19 cellular contexts compared by ENCODE assay signal in the genomic region with DNA sequence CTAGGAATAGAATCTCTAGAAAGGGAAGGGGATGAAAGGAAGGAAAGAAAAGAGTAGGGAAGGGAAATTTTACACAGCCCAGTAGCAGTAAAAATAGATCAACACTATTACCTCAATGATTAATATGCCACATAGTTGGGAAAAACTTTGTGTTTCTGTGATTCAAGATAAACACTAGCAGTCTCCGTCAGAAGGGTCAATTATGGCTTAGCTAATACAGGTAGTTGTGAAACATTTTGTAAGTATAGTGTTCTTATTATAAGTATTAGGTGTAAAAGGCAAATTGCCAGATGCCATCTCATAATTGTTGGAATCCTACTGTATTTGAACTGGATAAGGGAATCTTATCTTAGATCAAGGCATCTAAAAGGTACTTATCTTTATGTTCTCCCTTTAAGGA.
DNase-seq lines count a peak whose midpoint lies in the region; ATAC-seq, FAIRE-seq and TF ChIP-seq lines count a peak whose summit lies in the region.
"Had no signal": no experiment of that assay in that cellular context is flagged by ENCODE, and none has a peak within 500 bp of the region (broad histone marks: within the 10 kb centered on the region; RNA-seq: fewer than 3 reads in every experiment).

No MANE protein-coding gene starts in this region.

- ATAC-seq in A549 (no peak), IMR-90 (ENCODE audit: low read depth) (no peak), GM18517 (IDR thresholded peaks at IDR 0.05; ENCODE audit: unreplicated experiment) (no peak)
- ATAC-seq: HepG2 had no signal

- no peak overlapping the region for H2BK120ac ChIP-seq in IMR-90 (ENCODE audit: low read depth, low read length)

- in situ Hi-C loops in IMR-90 (cut with MboI; ENCODE audit: low sequenced_read_pairs), result no loop called here

- intact Hi-C loops in IMR-90 (cut with micrococcal nuclease) (no loop called here), sigmoid colon (cut with DNase I) (no loop called here)

- no peaks in the 10 kb centered on the region for H3K9me3 ChIP-seq in A549
- H3K9me3 ChIP-seq in IMR-90 (ENCODE audit: control insufficient read depth, insufficient read depth, low read length), result no peaks in the 10 kb centered on the region
- H3K9me3 ChIP-seq in osteoblast (ENCODE audit: low read depth, low read length), result no peaks in the 10 kb centered on the region
- H3K9me3 ChIP-seq in sigmoid colon, result no peaks in the 10 kb centered on the region
- H3K9me3 ChIP-seq: BE2C had no signal

- peak overlapping the region in 1 of 2 experiments; percentile 58; a peak in 2 of 6 replicates for H3K27ac ChIP-seq in A549
- no peak overlapping the region for H3K27ac ChIP-seq in IMR-90 (ENCODE audit: insufficient read depth, low read length)
- peak overlapping the region; percentile 91 for H3K27ac ChIP-seq in osteoblast (ENCODE audit: low read depth, low read length)
- H3K27ac ChIP-seq in sigmoid colon, result no peak overlapping the region
- H3K27ac ChIP-seq: C4-2B had no signal

- peaks cover 10% of the 10 kb centered on the region; the same call in 1 of the 2 replicates for H3K9me1 ChIP-seq in IMR-90 (ENCODE audit: insufficient read depth, low read length)

- dilution Hi-C loops in IMR-90 (cut with HindIII; ENCODE audit: low sequenced_read_pairs, unreplicated experiment), result no loop called here

- H2AK9ac ChIP-seq in IMR-90 (replicated peaks; ENCODE audit: low read depth, low read length, poor library complexity), result no peak overlapping the region

- no peak overlapping the region for H3K9ac ChIP-seq in IMR-90 (ENCODE audit: low read depth, low read length)

- H3K27me3 ChIP-seq in IMR-90 (ENCODE audit: control insufficient read depth, insufficient read depth, low read length), result no peaks in the 10 kb centered on the region
- H3K27me3 ChIP-seq in osteoblast (ENCODE audit: insufficient read depth, low read length), result no peaks in the 10 kb centered on the region
- no peaks in the 10 kb centered on the region for H3K27me3 ChIP-seq in sigmoid colon
- H3K27me3 ChIP-seq: BE2C had no signal

- TF ChIP-seq RAD21 in A549 (conservative IDR thresholded peaks at IDR 0.05 in 1 of 2, IDR thresholded peaks at IDR 0.05 in 1 of 2), result no peak
- no peak for TF ChIP-seq RAD21 in IMR-90 (IDR thresholded peaks at IDR 0.05; ENCODE audit: low read length)

- no peaks in the 10 kb centered on the region; the same call in 1 of the 2 replicates for H4K20me1 ChIP-seq in IMR-90 (ENCODE audit: insufficient read depth, low read length)
- H4K20me1 ChIP-seq in osteoblast (ENCODE audit: insufficient read depth, low read length), result no peaks in the 10 kb centered on the region

- H3K4ac ChIP-seq in IMR-90 (ENCODE audit: low read depth, low read length), result no peak overlapping the region

- H4K91ac ChIP-seq in IMR-90 (ENCODE audit: insufficient read depth, low read depth, low read length), result no peak overlapping the region

- H3K4me2 ChIP-seq in A549, result peak overlapping the region; percentile 33; the same call in 1 of the 3 replicates
- 0 out of 2 replicates have a peak overlapping the region, but pooled peaks have one; percentile 18 for H3K4me2 ChIP-seq in IMR-90 (ENCODE audit: low read depth, low read length)
- no peak overlapping the region for H3K4me2 ChIP-seq in osteoblast (ENCODE audit: insufficient read depth, low read length)

- CTCF ChIA-PET in A549 (lab: Yijun Ruan, JAX), result no interaction called here
- CTCF ChIA-PET in IMR-90 (lab: Yijun Ruan, JAX), result interaction anchor here (0.9 kb wide), 1 partner anchor 142 kb away, joined by 3 read pairs; no protein-coding TSS in a partner anchor

- no peak overlapping the region; the same call in 1 of the 2 replicates for H3K18ac ChIP-seq in IMR-90 (ENCODE audit: low read depth, low read length)

- H2AK5ac ChIP-seq in IMR-90 (ENCODE audit: low read depth, low read length), result no peak overlapping the region

- TF ChIP-seq EP300 in A549 (IDR thresholded peaks at IDR 0.05) (no peak), sigmoid colon (IDR thresholded peaks at IDR 0.05) (no peak)

- H3K56ac ChIP-seq in IMR-90 (ENCODE audit: extremely low read depth, insufficient read depth, low read length), result no peak overlapping the region

- TF ChIP-seq POLR2A in A549 (IDR thresholded peaks at IDR 0.05; ENCODE audit: low read length) (no peak), IMR-90 (IDR thresholded peaks at IDR 0.05; ENCODE audit: low read depth, low read length) (no peak), sigmoid colon (IDR thresholded peaks at IDR 0.05) (no peak)

- TF ChIP-seq CTCF in A549 (IDR thresholded peaks at IDR 0.05) (no peak), IMR-90 (conservative IDR thresholded peaks at IDR 0.05; ENCODE audit: low read depth, low read length) (no peak), choroid plexus epithelial cell (conservative IDR thresholded peaks at IDR 0.05; ENCODE audit: low read depth, low read length) (no peak), osteoblast (IDR thresholded peaks at IDR 0.05; ENCODE audit: extremely low read depth, low read depth, low read length) (no peak), sigmoid colon (IDR thresholded peaks at IDR 0.05) (no peak)

- peak overlapping the region; percentile 61 for H2BK5ac ChIP-seq in IMR-90 (ENCODE audit: low read depth, low read length, poor library complexity, severe bottlenecking)

- H3K36me3 ChIP-seq in IMR-90 (ENCODE audit: control insufficient read depth, insufficient read depth, low read length), result peaks cover 4% of the 10 kb centered on the region
- H3K36me3 ChIP-seq in osteoblast (ENCODE audit: insufficient read depth, low read length), result no peaks in the 10 kb centered on the region
- no peaks in the 10 kb centered on the region for H3K36me3 ChIP-seq in sigmoid colon
- H3K36me3 ChIP-seq: BE2C had no signal

- 52% methylated on average over 1 of the region's 1 CpG for WGBS in A549 (ENCODE audit: missing lambda C conversion rate)
- no CpG with 5 or more reads among the region's 1 CpG for WGBS in IMR-90 (ENCODE audit: extremely low coverage in 2 of 2, insufficient read length in 1 of 2), 2 experiments
- 66 to 77% methylated on average over 1 of the region's 1 CpG for WGBS in sigmoid colon, 2 donors

- H2BK20ac ChIP-seq in IMR-90 (ENCODE audit: low read depth, low read length), result no peak overlapping the region

- peaks cover 52% of the 10 kb centered on the region for H3K4me1 ChIP-seq in A549
- H3K4me1 ChIP-seq in IMR-90 (ENCODE audit: control insufficient read depth, insufficient read depth, low read length), result peaks cover 21% of the 10 kb centered on the region
- peaks cover 50% of the 10 kb centered on the region for H3K4me1 ChIP-seq in osteoblast (ENCODE audit: insufficient read depth, low read length)
- H3K4me1 ChIP-seq in sigmoid colon, result no peaks in the 10 kb centered on the region

- H2AFZ ChIP-seq in IMR-90 (replicated peaks; ENCODE audit: low read length, poor library complexity) (no peak overlapping the region), osteoblast (ENCODE audit: low read length) (no peak overlapping the region)

- H4K5ac ChIP-seq in IMR-90 (ENCODE audit: low read depth, low read length), result 0 out of 2 replicates have a peak overlapping the region, but pooled peaks have one; percentile 23

- peaks cover 88% of the 10 kb centered on the region for H3K79me2 ChIP-seq in osteoblast (ENCODE audit: insufficient read depth, low read length)

- H4K8ac ChIP-seq in IMR-90 (ENCODE audit: low read depth in 2 of 2, low read length in 2 of 2), result no peak overlapping the region

- no TSS peak for BruUV-seq in IMR-90 (replicated peaks; lab: Mats Ljungman, UMichigan)

- H3K4me3 ChIP-seq in A549 (no peak overlapping the region), IMR-90 (ENCODE audit: insufficient read depth, low read depth, low read length) (no peak overlapping the region), choroid plexus epithelial cell (ENCODE audit: low read depth, low read length) (no peak overlapping the region), osteoblast (ENCODE audit: insufficient read depth, low read length) (no peak overlapping the region), sigmoid colon (no peak overlapping the region)

- no peak for FAIRE-seq in A549 (lab: Jason Lieb, UNC)
- FAIRE-seq: A204.1, GM12892, HepG2, HTR-8/SVneo had no signal

- no peak overlapping the region for H2BK15ac ChIP-seq in IMR-90 (ENCODE audit: low read depth, low read length)

- DNase-seq in A549 (ENCODE audit: low read depth in 1 of 2, low spot score in 1 of 2) (no peak), IMR-90 (peak; percentile 31), choroid plexus epithelial cell (ENCODE audit: low read depth) (peak; percentile 33), osteoblast (ENCODE audit: insufficient read length, low spot score, missing footprints) (peak; percentile 3), sigmoid colon (no peak), RKO (ENCODE audit: low spot score) (no peak)
- DNase-seq: BE2C; CD4-positive, alpha-beta memory T cell; COR-L47; DND-41; GDM1; HCEC 1CT; HFFc6 had no signal

- no peak overlapping the region for H3K23ac ChIP-seq in IMR-90 (ENCODE audit: low read depth, low read length)

- POLR2A ChIA-PET in A549 (lab: Yijun Ruan, JAX), result no interaction called here
- POLR2A ChIA-PET in IMR-90 (lab: Charles Lee; ENCODE audit: unreplicated experiment), result no interaction called here

- no peak overlapping the region for H3K14ac ChIP-seq in IMR-90 (replicated peaks; ENCODE audit: low read depth, low read length)

- H3K79me1 ChIP-seq in IMR-90 (ENCODE audit: low read depth in 1 of 2, low read length in 2 of 2), result peaks cover 25 to 84% of the 10 kb centered on the region in 2 experiments

TF ChIP-seq in A549, 52 proteins besides CTCF, POLR2A, EP300 and RAD21:
- TF ChIP-seq RNF2 (IDR thresholded peaks at IDR 0.05; ENCODE audit: borderline replicate concordance, low read depth) (no peak), CEBPB (IDR thresholded peaks at IDR 0.05) (0 out of 4 replicates have a peak, but pooled peaks of 1 of the 2 experiments have one; percentile 9), NR3C1 (IDR thresholded peaks at IDR 0.05) (no peak), NFE2L2 (conservative IDR thresholded peaks at IDR 0.05; ENCODE audit: low read length) (no peak), FOSL2 (IDR thresholded peaks at IDR 0.05) (no peak), FOSL2 (CRISPR knock-in tag; IDR thresholded peaks at IDR 0.05) (peak; percentile 5; the same call in 1 of the 2 replicates), CBX2 (IDR thresholded peaks at IDR 0.05; ENCODE audit: borderline replicate concordance, low read depth) (no peak)

TF ChIP-seq in IMR-90, 13 proteins besides CTCF, POLR2A, EP300 and RAD21:
- TF ChIP-seq BHLHE40 (IDR thresholded peaks at IDR 0.05; ENCODE audit: low read depth, low read length), result no peak
- no peak for TF ChIP-seq MAFK (IDR thresholded peaks at IDR 0.05; ENCODE audit: low read depth, low read length)
- TF ChIP-seq RFX5 (IDR thresholded peaks at IDR 0.05; ENCODE audit: low read depth, low read length), result no peak

Comparison
In these comparisons a context has a peak if more than half of its experiments do, and no peak if none do; other contexts are left out.
1. DNase-seq: peak in IMR-90 (single experiment), choroid plexus epithelial cell (single experiment) and osteoblast (single experiment); none in A549 (0 of 2), sigmoid colon (single experiment) and RKO (single experiment).